Comparison of ENCODE assay signal across 8 cellular contexts in the genomic region with DNA sequence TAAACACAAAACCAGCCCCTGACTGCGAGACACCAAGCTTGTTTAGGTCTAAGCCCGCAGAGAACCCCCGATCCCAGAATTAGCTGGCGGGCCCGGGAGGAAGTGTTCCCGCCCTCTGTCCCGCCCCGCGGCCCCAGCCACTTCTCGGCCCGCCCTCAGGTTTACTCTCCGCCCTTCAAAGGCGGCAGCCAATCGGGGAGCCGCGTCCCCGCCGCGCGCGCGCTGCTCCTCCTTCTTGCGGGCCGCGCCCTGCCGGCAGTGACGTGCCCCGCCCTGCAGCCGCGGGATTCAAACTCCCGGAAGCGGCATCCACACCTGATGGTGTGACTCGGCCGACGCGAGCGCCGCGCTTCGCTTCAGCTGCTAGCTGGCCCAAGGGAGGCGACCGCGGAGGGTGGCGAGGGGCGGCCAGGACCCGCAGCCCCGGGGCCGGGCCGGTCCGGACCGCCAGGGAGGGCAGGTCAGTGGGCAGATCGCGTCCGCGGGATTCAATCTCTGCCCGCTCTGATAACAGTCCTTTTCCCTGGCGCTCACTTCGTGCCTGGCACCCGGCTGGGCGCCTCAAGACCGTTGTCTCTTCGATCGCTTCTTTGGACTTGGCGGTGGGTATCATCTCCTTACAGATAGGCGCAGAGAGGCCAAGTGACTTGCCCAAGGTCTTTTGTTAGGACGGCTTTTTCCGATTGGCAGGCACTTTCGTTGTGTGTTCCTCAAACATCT. TPM values are rescaled to one million over a fixed set of nuclear protein-coding genes. Genes with fewer than 3 reads are reported as not detected.
DNase-seq lines count a peak whose midpoint lies in the region; ATAC-seq and TF ChIP-seq lines count a peak whose summit lies in the region.

Gene CEP55 (plus strand): TSS at position 291 of the 720 bp plus-strand sequence. CDS start 3,440 bp downstream, outside the sequence.

- no peak within 1 kb of the TSS for H2BK120ac ChIP-seq in trophoblast cell (ENCODE audit: insufficient read depth, low read length, poor library complexity)

- H3K4me3 ChIP-seq in GM12865 (ENCODE audit: low read depth, low read length): peak within 1 kb of the TSS; percentile 81
- H3K4me3 ChIP-seq in SU-DHL-6 (ENCODE audit: insufficient read depth, low read length, poor library complexity, severe bottlenecking): peak within 1 kb of the TSS; percentile 94
- H3K4me3 ChIP-seq in trophoblast cell (ENCODE audit: low read depth, low read length): peak within 1 kb of the TSS; percentile 78

- no peak for TF ChIP-seq CTCF in GM12865 (IDR thresholded peaks at IDR 0.05; ENCODE audit: insufficient read depth, low read depth, low read length, missing control alignments)
- TF ChIP-seq CTCF in SU-DHL-6 (IDR thresholded peaks at IDR 0.05; ENCODE audit: insufficient read depth, low read length, poor library complexity, severe bottlenecking): no peak
- TF ChIP-seq CTCF in type B pancreatic cell (conservative IDR thresholded peaks at IDR 0.05): no peak

- H3K23ac ChIP-seq in trophoblast cell (ENCODE audit: low read length): no peak within 1 kb of the TSS

- H3K14ac ChIP-seq in trophoblast cell (ENCODE audit: low read length): no peak within 1 kb of the TSS

- intact Hi-C loops in Right ventricle myocardium superior (cut with DNase I): no loop called here

- H3K79me1 ChIP-seq in trophoblast cell (ENCODE audit: low read length): peaks cover 4% of the 10 kb centered on the region

- peak; percentile 99 for ATAC-seq in HG02759 (IDR thresholded peaks at IDR 0.05; ENCODE audit: unreplicated experiment)
- peak; percentile 100 for ATAC-seq in Right ventricle myocardium superior (ENCODE audit: poor library complexity)

- no peaks in the 10 kb centered on the region for H3K9me3 Mint-ChIP-seq in activated naive CD8-positive, alpha-beta T cell treated with anti-CD3 and anti-CD28 coated beads for 36 hours
- no peaks in the 10 kb centered on the region for H3K9me3 Mint-ChIP-seq in type B pancreatic cell

- peaks cover 20% of the 10 kb centered on the region for H3K36me3 Mint-ChIP-seq in activated naive CD8-positive, alpha-beta T cell treated with anti-CD3 and anti-CD28 coated beads for 36 hours
- H3K36me3 Mint-ChIP-seq in type B pancreatic cell: no peaks in the 10 kb centered on the region

- no peaks in the 10 kb centered on the region for H3K27me3 ChIP-seq in SU-DHL-6 (ENCODE audit: low read length)
- no peaks in the 10 kb centered on the region for H3K27me3 ChIP-seq in trophoblast cell (ENCODE audit: insufficient read depth, low read length)

- peaks cover 11% of the 10 kb centered on the region for H3K27me3 Mint-ChIP-seq in activated naive CD8-positive, alpha-beta T cell treated with anti-CD3 and anti-CD28 coated beads for 36 hours
- H3K27me3 Mint-ChIP-seq in type B pancreatic cell: no peaks in the 10 kb centered on the region

- peak within 1 kb of the TSS; percentile 93 for H3K9ac ChIP-seq in SU-DHL-6 (ENCODE audit: low read length)
- H3K9ac ChIP-seq in trophoblast cell (ENCODE audit: low read length): peak within 1 kb of the TSS; percentile 55

- H3K9me3 ChIP-seq in SU-DHL-6 (ENCODE audit: insufficient read depth, low read length) (no peaks in the 10 kb centered on the region), trophoblast cell (ENCODE audit: insufficient read depth, low read depth, low read length) (no peaks in the 10 kb centered on the region)

- H4K12ac ChIP-seq in trophoblast cell (ENCODE audit: low read depth, low read length): no peak within 1 kb of the TSS

- H3K4me2 ChIP-seq in SU-DHL-6 (ENCODE audit: low read depth, low read length, poor library complexity, severe bottlenecking): peak within 1 kb of the TSS; percentile 98
- peak within 1 kb of the TSS; percentile 70 for H3K4me2 ChIP-seq in trophoblast cell (ENCODE audit: low read length)

- no peak within 1 kb of the TSS for H4K91ac ChIP-seq in trophoblast cell (ENCODE audit: low read depth, low read length)

- H2AK5ac ChIP-seq in trophoblast cell (ENCODE audit: low read length): no peak within 1 kb of the TSS

- peak within 1 kb of the TSS; percentile 65 for H4K8ac ChIP-seq in trophoblast cell (ENCODE audit: low read depth, low read length)

- no peak within 1 kb of the TSS for H2BK5ac ChIP-seq in trophoblast cell (ENCODE audit: low read depth, low read length, poor library complexity)

- H4K20me1 ChIP-seq in SU-DHL-6 (ENCODE audit: low read depth, low read length): no peaks in the 10 kb centered on the region

- H3K4me1 Mint-ChIP-seq in activated naive CD8-positive, alpha-beta T cell treated with anti-CD3 and anti-CD28 coated beads for 36 hours: peaks cover 21% of the 10 kb centered on the region
- peaks cover 13% of the 10 kb centered on the region for H3K4me1 Mint-ChIP-seq in type B pancreatic cell (ENCODE audit: unreplicated experiment)

- H3K27ac Mint-ChIP-seq in activated naive CD8-positive, alpha-beta T cell treated with anti-CD3 and anti-CD28 coated beads for 36 hours: peak within 1 kb of the TSS; percentile 87
- H3K27ac Mint-ChIP-seq in type B pancreatic cell: peak within 1 kb of the TSS; percentile 92

- peak within 1 kb of the TSS; percentile 85 for H3K27ac ChIP-seq in SU-DHL-6 (ENCODE audit: low read depth, low read length)
- H3K27ac ChIP-seq in trophoblast cell (ENCODE audit: low read depth, low read length): no peak within 1 kb of the TSS

- H3K4ac ChIP-seq in trophoblast cell (ENCODE audit: low read depth, low read length): peak within 1 kb of the TSS; percentile 53

- H3K18ac ChIP-seq in trophoblast cell (ENCODE audit: low read length): no peak within 1 kb of the TSS

- H2AFZ ChIP-seq in SU-DHL-6 (ENCODE audit: low read depth, low read length, severe bottlenecking) (peak within 1 kb of the TSS; percentile 99), trophoblast cell (ENCODE audit: insufficient read depth, low read length, poor library complexity) (peak within 1 kb of the TSS; percentile 37)

- no peak within 1 kb of the TSS for H2BK12ac ChIP-seq in trophoblast cell (ENCODE audit: low read length)

- peaks cover 2 to 4% of the 10 kb centered on the region in 2 experiments for H3K4me1 ChIP-seq in trophoblast cell (ENCODE audit: control insufficient read depth in 1 of 2, insufficient read depth in 2 of 2, low read length in 2 of 2)

- H3K79me2 ChIP-seq in SU-DHL-6 (ENCODE audit: insufficient read depth, low read length) (peaks cover 47% of the 10 kb centered on the region), trophoblast cell (ENCODE audit: control insufficient read depth, insufficient read depth, low read length, poor library complexity) (no peaks in the 10 kb centered on the region)

- DNase-seq in GM12865 (ENCODE audit: low read depth) (peak; percentile 97), NCI-H1417 (lab: John Stamatoyannopoulos, UW) (peak; percentile 86 to 92 (median 89)), Right ventricle myocardium superior (peak; percentile 97), trophoblast cell (peak; percentile 96 to 98), type B pancreatic cell (ENCODE audit: extremely low spot score, unreplicated experiment) (peak; percentile 97)
- DNase-seq in activated naive CD8-positive, alpha-beta T cell treated with anti-CD3 and anti-CD28 coated beads for 36 hours: peak; percentile 97

- H3K9me2 ChIP-seq in SU-DHL-6 (replicated peaks; ENCODE audit: insufficient read depth, low read length): no peaks in the 10 kb centered on the region

- H3F3A ChIP-seq in SU-DHL-6 (ENCODE audit: insufficient read depth): peaks cover 9% of the 10 kb centered on the region; the same call in 1 of the 2 replicates

- peak within 1 kb of the TSS; percentile 90 for H3K4me3 Mint-ChIP-seq in activated naive CD8-positive, alpha-beta T cell treated with anti-CD3 and anti-CD28 coated beads for 36 hours
- H3K4me3 Mint-ChIP-seq in type B pancreatic cell: peak within 1 kb of the TSS; percentile 98

- no CpG with 5 or more reads among the region's 68 CpGs for WGBS in trophoblast cell (ENCODE audit: extremely low coverage, insufficient coverage, insufficient read length)

- H3K36me3 ChIP-seq in SU-DHL-6 (ENCODE audit: low read length) (peaks cover 9% of the 10 kb centered on the region; the same call in 1 of the 2 replicates), trophoblast cell (ENCODE audit: control insufficient read depth in 1 of 2, insufficient read depth in 2 of 2, low read length in 2 of 2) (peaks cover 1 to 3% of the 10 kb centered on the region in 2 experiments)

RNA-seq across cellular contexts. Expression of gene CEP55, which starts in this region (rescaled TPM):
- 10 to 100 TPM; 47.6 to 52.0 TPM for total RNA-seq in activated naive CD8-positive, alpha-beta T cell treated with anti-CD3 and anti-CD28 coated beads for 36 hours
- 0.59 TPM for total RNA-seq in Right ventricle myocardium superior
- polyA plus RNA-seq in trophoblast cell (2013): 26.3 and 28.5 TPM in 2 replicates
- total RNA-seq in type B pancreatic cell (ENCODE audit: low replicate concordance): 7.4 and 14.8 TPM in 2 replicates

Comparison
In these comparisons a context has a peak if more than half of its experiments do, and no peak if none do; other contexts are left out.
1. Peak in DNase-seq and ATAC-seq in Right ventricle myocardium superior; RNA of the gene not detected or under 1 TPM.